20 cellular contexts compared by ENCODE assay signal in genomic region chr13:33158271-33158670, GRCh38.
"Had no signal": no experiment of that assay in that cellular context is flagged by ENCODE, and none has a peak within 500 bp of the region (broad histone marks: within the 10 kb centered on the region; RNA-seq: fewer than 3 reads in every experiment).

No MANE protein-coding gene starts in this region.

- H3K9ac ChIP-seq: neural progenitor cell had no signal

- H3K27me3 Mint-ChIP-seq: stimulated activated memory B cell treated with anti-CD40 and anti-IgM and Interleukin-4, amounts not matched to agents 10 μg/mL and 1 μg/mL and 100 μg/mL, for 72 hours had no signal

- H3K4me2 ChIP-seq: neural progenitor cell had no signal

- DNase-seq: cortex of kidney; effector memory CD8-positive, alpha-beta T cell; gastrocnemius medialis; heart right ventricle; kidney glomerular epithelial cell; natural killer cell; psoas muscle; retina; spleen; stimulated activated CD4-positive, alpha-beta T cell treated with anti-CD3 and anti-CD28 coated beads, Interleukin-15, amount 100 ng/mL, for 24 hours; stimulated activated CD4-positive, alpha-beta T cell treated with anti-CD3 and anti-CD28 coated beads, Interleukin-1b, Interleukin-23, amount 100 ng/mL, for 48 hours; stimulated activated CD4-positive, alpha-beta T cell treated with anti-CD3 and anti-CD28 coated beads, Interleukin-4, amount 100 ng/mL, for 24 hours; transverse colon; uterus had no signal

- H3K4me3 Mint-ChIP-seq: effector memory CD8-positive, alpha-beta T cell; natural killer cell; neural progenitor cell; stimulated activated memory B cell treated with anti-CD40 and anti-IgM and Interleukin-4, amounts not matched to agents 10 μg/mL and 1 μg/mL and 100 μg/mL, for 72 hours; stimulated activated naive CD8-positive, alpha-beta T cell treated with anti-CD3 and anti-CD28 coated beads, Interleukin-15, Interleukin-2, amounts not matched to agents 100 ng/mL and 50 ng/mL, for 24 hours had no signal

- H3K9me3 ChIP-seq: gastrocnemius medialis, psoas muscle, uterus had no signal

- H3K27me3 ChIP-seq: esophagus muscularis mucosa, gastrocnemius medialis, heart right ventricle, neural progenitor cell, spleen, transverse colon, uterus had no signal

- H3K36me3 Mint-ChIP-seq: natural killer cell; stimulated activated memory B cell treated with anti-CD40 and anti-IgM and Interleukin-4, amounts not matched to agents 10 μg/mL and 1 μg/mL and 100 μg/mL, for 72 hours had no signal

- ATAC-seq: effector memory CD8-positive, alpha-beta T cell; gastrocnemius medialis; natural killer cell; psoas muscle; stimulated activated memory B cell treated with anti-CD40 and anti-IgM and Interleukin-4, amounts not matched to agents 10 μg/mL and 1 μg/mL and 100 μg/mL, for 72 hours had no signal

- H3K36me3 ChIP-seq: neural progenitor cell, uterus had no signal

- FAIRE-seq: islet of Langerhans had no signal

- H3K4me3 ChIP-seq: esophagus muscularis mucosa, gastrocnemius medialis, heart right ventricle, neural progenitor cell, psoas muscle, spleen, transverse colon, uterus had no signal

- H2AFZ ChIP-seq: neural progenitor cell had no signal

- H3K27ac ChIP-seq: epithelial cell of prostate, gastrocnemius medialis, neural progenitor cell, psoas muscle, spleen, transverse colon, uterus had no signal

- H3K4me1 Mint-ChIP-seq: natural killer cell; stimulated activated memory B cell treated with anti-CD40 and anti-IgM and Interleukin-4, amounts not matched to agents 10 μg/mL and 1 μg/mL and 100 μg/mL, for 72 hours had no signal

- H3K4me1 ChIP-seq: neural progenitor cell, psoas muscle, uterus had no signal

- H3K27ac Mint-ChIP-seq: effector memory CD8-positive, alpha-beta T cell; natural killer cell; neural progenitor cell; stimulated activated memory B cell treated with anti-CD40 and anti-IgM and Interleukin-4, amounts not matched to agents 10 μg/mL and 1 μg/mL and 100 μg/mL, for 72 hours; stimulated activated naive CD8-positive, alpha-beta T cell treated with anti-CD3 and anti-CD28 coated beads, Interleukin-15, Interleukin-2, amounts not matched to agents 100 ng/mL and 50 ng/mL, for 24 hours had no signal
